20 cellular contexts compared by ENCODE assay signal in genomic region chr3:171429635-171430034, GRCh38. TPM values are rescaled to one million over a fixed set of nuclear protein-coding genes. Genes with fewer than 3 reads are reported as not detected.
A peak's percentile ranks its signal among the peaks of the same experiment; 100 is the strongest.
DNase-seq lines count a peak whose midpoint lies in the region; ATAC-seq, FAIRE-seq and TF ChIP-seq lines count a peak whose summit lies in the region.
"Had no signal": no experiment of that assay in that cellular context is flagged by ENCODE, and none has a peak within 500 bp of the region (broad histone marks: within the 10 kb centered on the region; RNA-seq: fewer than 3 reads in every experiment).

No MANE protein-coding gene starts in this region.

- no peak overlapping the region for H2AFZ ChIP-seq in Loucy (ENCODE audit: low read length)
- no peak overlapping the region for H2AFZ ChIP-seq in H1 (ENCODE audit: low read length)

- H3K23me2 ChIP-seq in H1 (ENCODE audit: low read depth, low read length): 0 out of 2 replicates have a peak, but pooled peaks cover 5% of the 10 kb centered on the region

- H3K4me3 ChIP-seq in Loucy (ENCODE audit: low read length, poor library complexity, severe bottlenecking) (no peak overlapping the region), H1 (ENCODE audit: extremely low read depth in 1 of 4, insufficient read depth in 2 of 4, low read depth in 3 of 4, low read length in 4 of 4) (no peak overlapping the region), MG63 (no peak overlapping the region)

- no peak overlapping the region for H2AK5ac ChIP-seq in H1 (ENCODE audit: low read depth, low read length)

- peak; percentile 84 for FAIRE-seq in H1 (lab: Jason Lieb, UNC)

- H3K9me3 ChIP-seq in Loucy (ENCODE audit: insufficient read depth, low read depth, low read length): no peaks in the 10 kb centered on the region
- peaks cover 0 to 2% of the 10 kb centered on the region in 2 experiments; a peak in 1 of 4 replicates for H3K9me3 ChIP-seq in H1 (ENCODE audit: insufficient read depth in 2 of 2, low read depth in 1 of 2, low read length in 1 of 2)
- H3K9me3 ChIP-seq in MG63: no peaks in the 10 kb centered on the region

- H3K18ac ChIP-seq in H1 (ENCODE audit: extremely low read depth, low read length): peak overlapping the region; percentile 51

- no peak overlapping the region for H3K4ac ChIP-seq in H1 (replicated peaks; ENCODE audit: insufficient read length, low read depth, low read length)

- H3K27me3 ChIP-seq in Loucy (ENCODE audit: insufficient read depth, low read length, poor library complexity, severe bottlenecking) (no peaks in the 10 kb centered on the region), H1 (replicated peaks in 1 of 4; ENCODE audit: control insufficient read depth in 3 of 4, extremely low read depth in 1 of 4, insufficient read depth in 3 of 4, low read length in 3 of 4) (no peaks in the 10 kb centered on the region), MG63 (peaks cover 13% of the 10 kb centered on the region)

- no peaks in the 10 kb centered on the region for H4K20me1 ChIP-seq in Loucy (ENCODE audit: insufficient read depth, low read length, poor library complexity, severe bottlenecking)
- no peaks in the 10 kb centered on the region for H4K20me1 ChIP-seq in H1 (replicated peaks in 1 of 2; ENCODE audit: control insufficient read depth in 1 of 2, insufficient read depth in 2 of 2, low read length in 2 of 2)

- peak overlapping the region; percentile 6 for H3K27ac ChIP-seq in H1 (ENCODE audit: low read depth, low read length)
- H3K27ac ChIP-seq: 22Rv1, C4-2B had no signal

- no peak for TF ChIP-seq CTCF in Loucy (conservative IDR thresholded peaks at IDR 0.05; ENCODE audit: low read length)
- no peak for TF ChIP-seq CTCF in H1 (IDR thresholded peaks at IDR 0.05; ENCODE audit: control extremely low read depth in 1 of 3, insufficient read depth in 1 of 3, low read depth in 1 of 3, low read length in 3 of 3)

- no peak overlapping the region for H3K14ac ChIP-seq in H1 (ENCODE audit: insufficient read length)

- WGBS in H1 (ENCODE audit: extremely low coverage in 1 of 2, insufficient coverage in 1 of 2, insufficient read length in 1 of 2, insufficient replicate concordance in 2 of 2, low coverage in 1 of 2, low lambda C conversion rate in 2 of 2, missing lambda C conversion rate in 1 of 2), 2 experiments: 23% methylated on average over 2 of the region's 2 CpGs; no CpG with 5 or more reads in 1 of the 2 experiments

- H3F3A ChIP-seq in Loucy (ENCODE audit: low read depth): peaks cover 15% of the 10 kb centered on the region; the same call in 1 of the 2 replicates

- H3K56ac ChIP-seq in H1 (replicated peaks; ENCODE audit: insufficient read length, low read depth, low read length): no peak overlapping the region

- H3K79me2 ChIP-seq in Loucy (ENCODE audit: insufficient read depth, low read length) (peaks cover 77% of the 10 kb centered on the region), H1 (ENCODE audit: control insufficient read depth in 1 of 2, insufficient read depth in 2 of 2, low read length in 2 of 2) (peaks cover 0 to 46% of the 10 kb centered on the region in 2 experiments; a peak in 3 of 4 replicates)

- H3K4me2 ChIP-seq in Loucy (ENCODE audit: low read depth, low read length, poor library complexity, severe bottlenecking) (peak overlapping the region; percentile 88), H1 (ENCODE audit: insufficient read depth in 1 of 2, low read depth in 2 of 2, low read length in 2 of 2) (peak overlapping the region; percentile 36 to 65; a peak in 3 of 4 replicates)

- POLR2A ChIA-PET in H1 (lab: Charles Lee; ENCODE audit: partially characterized antibody): interaction anchor here (2.5 to 3.3 kb wide), 2 partner anchors 12 to 31 kb away, joined by 8 to 19 read pairs; partner anchors contain the start of gene TNIK

- DNase-seq in ELF-1 (ENCODE audit: low read depth, low spot score): peak; percentile 27
- peak in 1 of 2 experiments; percentile 19 for DNase-seq in H1 (ENCODE audit: low read depth in 1 of 2, low spot score in 2 of 2)
- DNase-seq in iPS-NIHi7 (ENCODE audit: extremely low spot score): peak; percentile 29
- DNase-seq in NCI-H1105 (lab: John Stamatoyannopoulos, UW): no peak
- no peak for DNase-seq in MG63
- no peak for DNase-seq in NCI-H82 treated with DMSO at 0.1 percent for 48 hours (lab: John Stamatoyannopoulos, UW; ENCODE audit: unreplicated experiment)
- DNase-seq: AML-193; DMS79; NCI-H1092; NCI-H1694; NCI-H2081 treated with DMSO at 0.1 percent for 48 hours; NK-92 treated with Interleukin-12 subunit alpha and Interleukin-12 subunit beta, amount 100 ng/mL, for 24 hours; OCI-M1; Right ventricle myocardium superior; SW 1271 had no signal

- H2BK12ac ChIP-seq in H1 (ENCODE audit: low read depth, low read length): no peak overlapping the region

- no peaks in the 10 kb centered on the region; the same call in 1 of the 2 replicates for H3K79me1 ChIP-seq in H1 (ENCODE audit: low read depth, low read length)

- H3K9me2 ChIP-seq in Loucy (replicated peaks; ENCODE audit: low read depth, low read length): no peaks in the 10 kb centered on the region

- H4K5ac ChIP-seq in H1 (ENCODE audit: insufficient read length, low read depth, low read length): no peak overlapping the region

- TF ChIP-seq EP300 in H1 (IDR thresholded peaks at IDR 0.05; ENCODE audit: borderline replicate concordance in 1 of 2, low read depth in 2 of 2, low read length in 2 of 2): no peak

- no peak for ATAC-seq in GM19395 (IDR thresholded peaks at IDR 0.05; ENCODE audit: unreplicated experiment)
- ATAC-seq: HCT116 had no signal

- H3K4me1 ChIP-seq in Loucy (ENCODE audit: insufficient read depth, low read length, poor library complexity, severe bottlenecking): peaks cover 43% of the 10 kb centered on the region
- H3K4me1 ChIP-seq in H1 (replicated peaks in 1 of 4; ENCODE audit: control insufficient read depth in 3 of 4, insufficient read depth in 4 of 4, low read length in 3 of 4): peaks cover 14 to 30% (median 21%) of the 10 kb centered on the region in 4 experiments

- H2BK5ac ChIP-seq in H1 (ENCODE audit: low read depth, low read length): peak overlapping the region; percentile 68; the same call in 1 of the 2 replicates

- no peak overlapping the region for H3K23ac ChIP-seq in H1 (ENCODE audit: insufficient read length)

- no peak overlapping the region for H2BK120ac ChIP-seq in H1 (replicated peaks; ENCODE audit: low read depth, low read length)

- H2BK15ac ChIP-seq in H1 (ENCODE audit: low read length): no peak overlapping the region

- H4K8ac ChIP-seq in H1 (ENCODE audit: extremely low read depth, insufficient read depth, low read length): no peak overlapping the region

- 0 out of 2 replicates have a peak overlapping the region, but pooled peaks have one; percentile 69 for H2BK20ac ChIP-seq in H1 (ENCODE audit: low read length)

- CTCF ChIA-PET in H1 (lab: Charles Lee; ENCODE audit: partially characterized antibody): interaction anchor here (2.5 kb wide), 1 partner anchor 17 kb away, joined by 6 read pairs; no protein-coding TSS in a partner anchor

- TF ChIP-seq POLR2A in H1 (IDR thresholded peaks at IDR 0.05; ENCODE audit: control extremely low read depth in 1 of 2, low read depth in 2 of 2, low read length in 2 of 2): no peak

- no peak for TF ChIP-seq RAD21 in H1 (IDR thresholded peaks at IDR 0.05 in 1 of 2, conservative IDR thresholded peaks at IDR 0.05 in 1 of 2; ENCODE audit: low read depth in 2 of 2, low read length in 2 of 2)

- peak overlapping the region; percentile 68 for H3K9ac ChIP-seq in Loucy (ENCODE audit: low read depth, low read length, poor library complexity, severe bottlenecking)
- H3K9ac ChIP-seq in H1 (replicated peaks in 1 of 4; ENCODE audit: extremely low read depth in 1 of 4, low read depth in 3 of 4, low read length in 3 of 4): no peak overlapping the region

- H3K36me3 ChIP-seq in Loucy (ENCODE audit: insufficient read depth, low read length): no peaks in the 10 kb centered on the region
- no peaks in the 10 kb centered on the region for H3K36me3 ChIP-seq in H1 (ENCODE audit: control insufficient read depth in 2 of 4, insufficient read depth in 4 of 4, low read length in 3 of 4)
- H3K36me3 ChIP-seq in MG63: no peaks in the 10 kb centered on the region

- no peak overlapping the region for H4K91ac ChIP-seq in H1 (replicated peaks; ENCODE audit: insufficient read length, low read length)

TF ChIP-seq in H1, 55 proteins besides CTCF, POLR2A, EP300 and RAD21:
- TF ChIP-seq TEAD4 (IDR thresholded peaks at IDR 0.05; ENCODE audit: low read depth, low read length): peak; percentile 86
- peak; percentile 39; the same call in 1 of the 2 replicates for TF ChIP-seq SP1 (IDR thresholded peaks at IDR 0.05; ENCODE audit: low read depth, low read length)
- TF ChIP-seq ATF3 (IDR thresholded peaks at IDR 0.05; ENCODE audit: insufficient read depth, low read depth, low read length): no peak
- TF ChIP-seq RXRA (IDR thresholded peaks at IDR 0.05; ENCODE audit: insufficient read depth, low read depth, low read length): no peak
- TF ChIP-seq HDAC2 (IDR thresholded peaks at IDR 0.05; ENCODE audit: borderline replicate concordance in 1 of 2, low read depth in 2 of 2, low read length in 2 of 2): 0 out of 4 replicates have a peak, but pooled peaks of 1 of the 2 experiments have one; percentile 37

RNA-seq across cellular contexts. Expression of gene TNIK, which starts 30.6 kb away (rescaled TPM):
- 42.0 and 46.8 TPM in 2 replicates for total RNA-seq in H1 (2021; fragmentation: NEBNext Ultra II Directional; extraction: Animal tissue kit (Norgen Biotek cat#: 25700))
- polyA plus RNA-seq in H1 (2011; rRNA removed): 7.4 and 8.0 TPM in 2 replicates
- 10.7 TPM for polyA plus RNA-seq in H1 (2011; cell fraction: cytosol; rRNA removed)
- polyA plus RNA-seq in H1 (2011; cell fraction: nucleus; rRNA removed): 18.1 TPM
- 16.8 to 23.1 TPM (median 21.9 TPM) in 4 replicates for polyA plus RNA-seq in H1 (2012, experiment 1 of 2)
- polyA plus RNA-seq in H1 (2012, experiment 2 of 2): 3.9 TPM
- 29.1 TPM for polyA plus RNA-seq in H1 (2013, experiment 1 of 2)
- polyA plus RNA-seq in H1 (2013, experiment 2 of 2): 27.4 TPM
- 19.4 and 27.7 TPM in 2 replicates for polyA minus RNA-seq in H1 (2011; rRNA and poly(A)+ RNA removed)
- 15.3 TPM for polyA minus RNA-seq in H1 (2011; cell fraction: cytosol; rRNA and poly(A)+ RNA removed)
- polyA minus RNA-seq in H1 (2011; cell fraction: nucleus; rRNA and poly(A)+ RNA removed): 39.4 TPM
- total RNA-seq in MG63 (2014; rRNA removed; shearing (Covaris generic); ENCODE audit: low replicate concordance): 0.07 TPM in 2 replicates

Comparison
In these comparisons a context has a peak if more than half of its experiments do, and no peak if none do; other contexts are left out.
1. DNase-seq: peak in ELF-1 (single experiment) and iPS-NIHi7 (single experiment); none in NCI-H1105 (single experiment), MG63 (single experiment) and NCI-H82 treated with DMSO at 0.1 percent for 48 hours (single experiment).
2. RNA of gene TNIK, which starts 30.6 kb away (total RNA-seq): 42.0 to 46.8 TPM in H1; 0.07 TPM in MG63; every median in the first group is over 10 times any median in the second.